12 cellular contexts compared by ENCODE assay signal in the genomic region with DNA sequence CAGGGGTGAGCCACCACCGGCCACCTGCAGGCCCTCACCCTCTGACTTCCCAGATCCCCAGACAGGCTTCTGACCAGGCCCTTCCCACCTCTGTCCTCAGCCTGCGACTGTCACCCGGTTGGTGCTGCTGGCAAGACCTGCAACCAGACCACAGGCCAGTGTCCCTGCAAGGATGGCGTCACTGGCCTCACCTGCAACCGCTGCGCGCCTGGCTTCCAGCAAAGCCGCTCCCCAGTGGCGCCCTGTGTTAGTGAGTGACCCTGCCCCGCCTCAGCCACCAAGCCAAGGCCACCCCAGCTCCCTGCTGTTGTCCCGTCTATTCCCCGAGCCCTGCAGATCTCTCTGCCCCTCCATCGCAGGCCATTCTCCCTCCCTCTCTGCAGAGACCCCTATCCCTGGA. TPM values are rescaled to one million over a fixed set of nuclear protein-coding genes. Genes with fewer than 3 reads are reported as not detected.
A peak's percentile ranks its signal among the peaks of the same experiment; 100 is the strongest.
DNase-seq lines count a peak whose midpoint lies in the region; ATAC-seq, FAIRE-seq and TF ChIP-seq lines count a peak whose summit lies in the region.
"Had no signal": no experiment of that assay in that cellular context is flagged by ENCODE, and none has a peak within 500 bp of the region (broad histone marks: within the 10 kb centered on the region; RNA-seq: fewer than 3 reads in every experiment).

No MANE protein-coding gene starts in this region.

- peak overlapping the region; percentile 38 for H3K4me3 Mint-ChIP-seq in T-helper 2 cell treated with Interferon-gamma antibody and Interleukin-4, amounts not matched to agents 5 μg/mL and 100 μg/mL, for 36 hours
- H3K4me3 Mint-ChIP-seq in activated naive CD8-positive, alpha-beta T cell treated with anti-CD3 and anti-CD28 coated beads, Interleukin-2, amount 50 U/mL, for 24 hours, result peak overlapping the region; percentile 69
- H3K4me3 Mint-ChIP-seq in neural progenitor cell, result peak overlapping the region; percentile 80

- no peak for ATAC-seq in activated naive CD8-positive, alpha-beta T cell treated with anti-CD3 and anti-CD28 coated beads, Interleukin-2, amount 50 U/mL, for 24 hours
- no peak for ATAC-seq in GM21360 (IDR thresholded peaks at IDR 0.05; ENCODE audit: unreplicated experiment)
- ATAC-seq: esophagus mucosa had no signal

- FAIRE-seq in GM12891 (lab: Jason Lieb, UNC), result no peak

- H3F3A ChIP-seq in neural progenitor cell (ENCODE audit: low read depth), result peaks cover 50% of the 10 kb centered on the region

- H3K27me3 ChIP-seq in KMS-11 (ENCODE audit: insufficient read depth, low read depth) (peaks cover 32% of the 10 kb centered on the region), neural progenitor cell (peaks cover 59% of the 10 kb centered on the region)

- H3K9ac ChIP-seq in KMS-11, result no peak overlapping the region
- no peak overlapping the region for H3K9ac ChIP-seq in neural progenitor cell

- H3K4me1 ChIP-seq in KMS-11 (ENCODE audit: low read depth, poor library complexity, severe bottlenecking) (peaks cover 50% of the 10 kb centered on the region), neural progenitor cell (peaks cover 47% of the 10 kb centered on the region)

- no peaks in the 10 kb centered on the region for H3K9me3 Mint-ChIP-seq in T-helper 2 cell treated with Interferon-gamma antibody and Interleukin-4, amounts not matched to agents 5 μg/mL and 100 μg/mL, for 36 hours
- H3K9me3 Mint-ChIP-seq in activated naive CD8-positive, alpha-beta T cell treated with anti-CD3 and anti-CD28 coated beads, Interleukin-2, amount 50 U/mL, for 24 hours, result no peaks in the 10 kb centered on the region
- H3K9me3 Mint-ChIP-seq in neural progenitor cell, result no peaks in the 10 kb centered on the region

- peak overlapping the region; percentile 78 for H3K4me2 ChIP-seq in KMS-11
- peak overlapping the region; percentile 98 for H3K4me2 ChIP-seq in neural progenitor cell

- H3K4me3 ChIP-seq in KMS-11 (IDR thresholded peaks at IDR 0.05; ENCODE audit: insufficient read depth, low read depth, low read length) (no peak overlapping the region), neural progenitor cell (no peak overlapping the region)

- TF ChIP-seq CTCF in KMS-11 (conservative IDR thresholded peaks at IDR 0.05; ENCODE audit: low read depth, low read length), result no peak
- TF ChIP-seq CTCF in neural progenitor cell (IDR thresholded peaks at IDR 0.05), result no peak

- peaks cover 33% of the 10 kb centered on the region for H3K27me3 Mint-ChIP-seq in T-helper 2 cell treated with Interferon-gamma antibody and Interleukin-4, amounts not matched to agents 5 μg/mL and 100 μg/mL, for 36 hours (ENCODE audit: low read depth)
- H3K27me3 Mint-ChIP-seq in activated naive CD8-positive, alpha-beta T cell treated with anti-CD3 and anti-CD28 coated beads, Interleukin-2, amount 50 U/mL, for 24 hours, result peaks cover 24% of the 10 kb centered on the region
- H3K27me3 Mint-ChIP-seq in neural progenitor cell (ENCODE audit: insufficient read depth, low read depth), result peaks cover 12% of the 10 kb centered on the region

- H2AFZ ChIP-seq in KMS-11 (ENCODE audit: low read depth) (no peak overlapping the region), neural progenitor cell (replicated peaks) (no peak overlapping the region)

- peaks cover 2% of the 10 kb centered on the region; the same call in 1 of the 2 replicates for H3K79me2 ChIP-seq in KMS-11 (ENCODE audit: insufficient read depth, low read depth)
- H3K79me2 ChIP-seq in neural progenitor cell (ENCODE audit: low read depth), result peaks cover 10% of the 10 kb centered on the region

- H3K27ac Mint-ChIP-seq in T-helper 2 cell treated with Interferon-gamma antibody and Interleukin-4, amounts not matched to agents 5 μg/mL and 100 μg/mL, for 36 hours, result no peak overlapping the region
- no peak overlapping the region for H3K27ac Mint-ChIP-seq in activated naive CD8-positive, alpha-beta T cell treated with anti-CD3 and anti-CD28 coated beads, Interleukin-2, amount 50 U/mL, for 24 hours
- H3K27ac Mint-ChIP-seq in neural progenitor cell, result no peak overlapping the region

- H4K20me1 ChIP-seq in KMS-11 (ENCODE audit: insufficient read depth) (no peaks in the 10 kb centered on the region), neural progenitor cell (ENCODE audit: low read depth) (peaks cover 41% of the 10 kb centered on the region)

- H3K36me3 Mint-ChIP-seq in T-helper 2 cell treated with Interferon-gamma antibody and Interleukin-4, amounts not matched to agents 5 μg/mL and 100 μg/mL, for 36 hours (ENCODE audit: low read depth), result no peaks in the 10 kb centered on the region
- H3K36me3 Mint-ChIP-seq in activated naive CD8-positive, alpha-beta T cell treated with anti-CD3 and anti-CD28 coated beads, Interleukin-2, amount 50 U/mL, for 24 hours (ENCODE audit: low read depth), result no peaks in the 10 kb centered on the region
- H3K36me3 Mint-ChIP-seq in neural progenitor cell, result no peaks in the 10 kb centered on the region

- H3K4me1 Mint-ChIP-seq in T-helper 2 cell treated with Interferon-gamma antibody and Interleukin-4, amounts not matched to agents 5 μg/mL and 100 μg/mL, for 36 hours (ENCODE audit: low read depth), result peaks cover 5% of the 10 kb centered on the region
- peaks cover 27% of the 10 kb centered on the region for H3K4me1 Mint-ChIP-seq in activated naive CD8-positive, alpha-beta T cell treated with anti-CD3 and anti-CD28 coated beads, Interleukin-2, amount 50 U/mL, for 24 hours
- peaks cover 34% of the 10 kb centered on the region for H3K4me1 Mint-ChIP-seq in neural progenitor cell

- no peak for DNase-seq in T-helper 2 cell treated with Interferon-gamma antibody and Interleukin-4, amounts not matched to agents 5 μg/mL and 100 μg/mL, for 36 hours (ENCODE audit: low spot score)
- DNase-seq in T-helper 2 cell (no peak), neural progenitor cell (ENCODE audit: low spot score) (no peak), GM12891 (ENCODE audit: insufficient read length, low spot score) (no peak), DMS79 treated with DMSO at 0.1 percent for 48 hours (lab: John Stamatoyannopoulos, UW) (no peak)
- DNase-seq in activated naive CD8-positive, alpha-beta T cell treated with anti-CD3 and anti-CD28 coated beads, Interleukin-2, amount 50 U/mL, for 24 hours, result no peak
- DNase-seq: MV-4-11 had no signal

- H3K9me3 ChIP-seq in neural progenitor cell (ENCODE audit: low read depth), result no peaks in the 10 kb centered on the region
- H3K9me3 ChIP-seq: SJSA1, spleen had no signal

- no peak for TF ChIP-seq POLR2A in GM12891 (IDR thresholded peaks at IDR 0.05; ENCODE audit: low read depth, low read length)

- H3K27ac ChIP-seq in KMS-11 (no peak overlapping the region), neural progenitor cell (no peak overlapping the region)
- H3K27ac ChIP-seq: SJSA1, spleen had no signal

- no peaks in the 10 kb centered on the region for H3K36me3 ChIP-seq in KMS-11 (ENCODE audit: insufficient read depth)
- H3K36me3 ChIP-seq in neural progenitor cell, result no peaks in the 10 kb centered on the region
- H3K36me3 ChIP-seq: spleen had no signal

TF ChIP-seq in GM12891, 5 proteins besides CTCF, POLR2A, EP300 and RAD21:
- no peak for TF ChIP-seq TAF1 (IDR thresholded peaks at IDR 0.05; ENCODE audit: low read depth, low read length)
- TF ChIP-seq POLR2AphosphoS5 (IDR thresholded peaks at IDR 0.05; ENCODE audit: low read depth, low read length), result no peak
- TF ChIP-seq PAX5 (IDR thresholded peaks at IDR 0.05; ENCODE audit: insufficient read depth, low read length, severe bottlenecking), result no peak
- no peak for TF ChIP-seq POU2F2 (IDR thresholded peaks at IDR 0.05; ENCODE audit: low read depth, low read length)
- no peak for TF ChIP-seq SPI1 (IDR thresholded peaks at IDR 0.05; ENCODE audit: low read depth, low read length)

RNA-seq across cellular contexts. Expression of a gene that starts 1.8 kb away (rescaled TPM):
- total RNA-seq in neural progenitor cell (ENCODE audit: low replicate concordance), result 1.7 and 3.6 TPM in 2 replicates
- not detected for polyA plus RNA-seq in GM12891 (2012; ENCODE audit: low read depth, missing spikeins)

RNA-seq across cellular contexts. Expression of a gene that starts 2.0 kb away (rescaled TPM):
- total RNA-seq in neural progenitor cell (ENCODE audit: low replicate concordance), result 8.2 and 11.9 TPM in 2 replicates
- polyA plus RNA-seq in GM12891 (2012; ENCODE audit: low read depth, missing spikeins), result 1.1 TPM

RNA-seq across cellular contexts. Expression of a gene that starts 13.0 kb away (rescaled TPM):
- total RNA-seq in neural progenitor cell (ENCODE audit: low replicate concordance), result 29.1 and 62.1 TPM in 2 replicates
- 10.8 TPM for polyA plus RNA-seq in GM12891 (2012; ENCODE audit: low read depth, missing spikeins)

RNA-seq across cellular contexts. Expression of a gene that starts 40.9 kb away (rescaled TPM):
- 11.6 and 44.3 TPM in 2 replicates for total RNA-seq in neural progenitor cell (ENCODE audit: low replicate concordance)
- polyA plus RNA-seq in GM12891 (2012; ENCODE audit: low read depth, missing spikeins), result 103 TPM

RNA-seq across cellular contexts. Expression of a gene that starts 43.6 kb away (rescaled TPM):
- 41.6 and 67.3 TPM in 2 replicates for total RNA-seq in neural progenitor cell (ENCODE audit: low replicate concordance)
- polyA plus RNA-seq in GM12891 (2012; ENCODE audit: low read depth, missing spikeins), result 9.7 TPM
